Comparison of ENCODE assay signal across 1 cellular context in genomic region chr16:3457434-3458252, GRCh38.
TF ChIP-seq lines count a peak whose summit lies in the region.

No MANE protein-coding gene starts in this region.

TF ChIP-seq in HepG2, 621 proteins besides CTCF, POLR2A, EP300 and RAD21 (continued from another document and continues in another):
- TF ChIP-seq ARNT (IDR thresholded peaks at IDR 0.05), result no peak
- peak; percentile 66; the same call in 1 of the 2 replicates for TF ChIP-seq ZC3H13 (CRISPR knock-in tag; IDR thresholded peaks at IDR 0.05)
- TF ChIP-seq HOXD1 (CRISPR knock-in tag; IDR thresholded peaks at IDR 0.05), result peak; percentile 83; the same call in 1 of the 2 replicates
- 0 out of 2 replicates have a peak, but pooled peaks have one; percentile 41 for TF ChIP-seq ZNF30 (CRISPR knock-in tag; IDR thresholded peaks at IDR 0.05)
- no peak for TF ChIP-seq ZNF569 (CRISPR knock-in tag; IDR thresholded peaks at IDR 0.05; ENCODE audit: borderline replicate concordance)
- 0 out of 2 replicates have a peak, but pooled peaks have one; percentile 35 for TF ChIP-seq SNAPC5 (CRISPR knock-in tag; IDR thresholded peaks at IDR 0.05; ENCODE audit: borderline replicate concordance)
- no peak for TF ChIP-seq CENPX (CRISPR knock-in tag; IDR thresholded peaks at IDR 0.05)
- TF ChIP-seq GATAD1 (CRISPR knock-in tag; IDR thresholded peaks at IDR 0.05), result peak; percentile 80
- TF ChIP-seq ZNF674 (CRISPR knock-in tag; IDR thresholded peaks at IDR 0.05; ENCODE audit: low read depth), result no peak
- TF ChIP-seq ZNF549 (CRISPR knock-in tag; IDR thresholded peaks at IDR 0.05), result peak; percentile 58; the same call in 1 of the 2 replicates
- no peak for TF ChIP-seq SRSF4 (IDR thresholded peaks at IDR 0.05; ENCODE audit: low read depth, low read length, poor library complexity, severe bottlenecking)
- TF ChIP-seq CENPT (CRISPR knock-in tag; IDR thresholded peaks at IDR 0.05; ENCODE audit: low read depth), result no peak
- peak; percentile 63 for TF ChIP-seq HDAC2 (CRISPR knock-in tag; IDR thresholded peaks at IDR 0.05)
- TF ChIP-seq ZFYVE20 (CRISPR knock-in tag; IDR thresholded peaks at IDR 0.05; ENCODE audit: borderline replicate concordance, low read depth), result no peak; the same call in 1 of the 2 replicates
- TF ChIP-seq SP2 (CRISPR knock-in tag; IDR thresholded peaks at IDR 0.05), result peak; percentile 83
- no peak for TF ChIP-seq NFATC3 (CRISPR knock-in tag; IDR thresholded peaks at IDR 0.05)
- TF ChIP-seq KLF9 (CRISPR knock-in tag; IDR thresholded peaks at IDR 0.05; ENCODE audit: low read depth), result no peak
- TF ChIP-seq ZFAT (CRISPR knock-in tag; conservative IDR thresholded peaks at IDR 0.05), result 0 out of 2 replicates have a peak, but pooled peaks have one; percentile 29
- peak; percentile 55; the same call in 1 of the 2 replicates for TF ChIP-seq XBP1 (CRISPR knock-in tag; IDR thresholded peaks at IDR 0.05)
- TF ChIP-seq ZNF598 (CRISPR knock-in tag; IDR thresholded peaks at IDR 0.05; ENCODE audit: borderline replicate concordance), result no peak
- TF ChIP-seq ZNF281 (CRISPR knock-in tag; IDR thresholded peaks at IDR 0.05; ENCODE audit: borderline replicate concordance), result no peak
- no peak for TF ChIP-seq NFE2 (CRISPR knock-in tag; IDR thresholded peaks at IDR 0.05)
- TF ChIP-seq ZMAT5 (CRISPR knock-in tag; IDR thresholded peaks at IDR 0.05; ENCODE audit: borderline replicate concordance, low read depth), result no peak
- no peak for TF ChIP-seq ZNF572 (CRISPR knock-in tag; IDR thresholded peaks at IDR 0.05)
- peak; percentile 80; the same call in 1 of the 2 replicates for TF ChIP-seq ZNF547 (CRISPR knock-in tag; IDR thresholded peaks at IDR 0.05)
- TF ChIP-seq ZNF224 (CRISPR knock-in tag; IDR thresholded peaks at IDR 0.05), result no peak
- TF ChIP-seq U2AF2 (IDR thresholded peaks at IDR 0.05; ENCODE audit: low read depth, low read length), result no peak
- TF ChIP-seq RELA (CRISPR knock-in tag; IDR thresholded peaks at IDR 0.05), result peak; percentile 45; the same call in 1 of the 2 replicates
- TF ChIP-seq, protein P1, sequence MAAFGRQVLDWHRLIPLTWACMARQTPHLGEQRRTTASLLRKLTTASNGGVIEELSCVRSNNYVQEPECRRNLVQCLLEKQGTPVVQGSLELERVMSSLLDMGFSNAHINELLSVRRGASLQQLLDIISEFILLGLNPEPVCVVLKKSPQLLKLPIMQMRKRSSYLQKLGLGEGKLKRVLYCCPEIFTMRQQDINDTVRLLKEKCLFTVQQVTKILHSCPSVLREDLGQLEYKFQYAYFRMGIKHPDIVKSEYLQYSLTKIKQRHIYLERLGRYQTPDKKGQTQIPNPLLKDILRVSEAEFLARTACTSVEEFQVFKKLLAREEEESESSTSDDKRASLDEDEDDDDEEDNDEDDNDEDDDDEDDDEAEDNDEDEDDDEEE (CRISPR knock-in tag; IDR thresholded peaks at IDR 0.05), result peak; percentile 83; the same call in 1 of the 2 replicates
- TF ChIP-seq, protein P2, sequence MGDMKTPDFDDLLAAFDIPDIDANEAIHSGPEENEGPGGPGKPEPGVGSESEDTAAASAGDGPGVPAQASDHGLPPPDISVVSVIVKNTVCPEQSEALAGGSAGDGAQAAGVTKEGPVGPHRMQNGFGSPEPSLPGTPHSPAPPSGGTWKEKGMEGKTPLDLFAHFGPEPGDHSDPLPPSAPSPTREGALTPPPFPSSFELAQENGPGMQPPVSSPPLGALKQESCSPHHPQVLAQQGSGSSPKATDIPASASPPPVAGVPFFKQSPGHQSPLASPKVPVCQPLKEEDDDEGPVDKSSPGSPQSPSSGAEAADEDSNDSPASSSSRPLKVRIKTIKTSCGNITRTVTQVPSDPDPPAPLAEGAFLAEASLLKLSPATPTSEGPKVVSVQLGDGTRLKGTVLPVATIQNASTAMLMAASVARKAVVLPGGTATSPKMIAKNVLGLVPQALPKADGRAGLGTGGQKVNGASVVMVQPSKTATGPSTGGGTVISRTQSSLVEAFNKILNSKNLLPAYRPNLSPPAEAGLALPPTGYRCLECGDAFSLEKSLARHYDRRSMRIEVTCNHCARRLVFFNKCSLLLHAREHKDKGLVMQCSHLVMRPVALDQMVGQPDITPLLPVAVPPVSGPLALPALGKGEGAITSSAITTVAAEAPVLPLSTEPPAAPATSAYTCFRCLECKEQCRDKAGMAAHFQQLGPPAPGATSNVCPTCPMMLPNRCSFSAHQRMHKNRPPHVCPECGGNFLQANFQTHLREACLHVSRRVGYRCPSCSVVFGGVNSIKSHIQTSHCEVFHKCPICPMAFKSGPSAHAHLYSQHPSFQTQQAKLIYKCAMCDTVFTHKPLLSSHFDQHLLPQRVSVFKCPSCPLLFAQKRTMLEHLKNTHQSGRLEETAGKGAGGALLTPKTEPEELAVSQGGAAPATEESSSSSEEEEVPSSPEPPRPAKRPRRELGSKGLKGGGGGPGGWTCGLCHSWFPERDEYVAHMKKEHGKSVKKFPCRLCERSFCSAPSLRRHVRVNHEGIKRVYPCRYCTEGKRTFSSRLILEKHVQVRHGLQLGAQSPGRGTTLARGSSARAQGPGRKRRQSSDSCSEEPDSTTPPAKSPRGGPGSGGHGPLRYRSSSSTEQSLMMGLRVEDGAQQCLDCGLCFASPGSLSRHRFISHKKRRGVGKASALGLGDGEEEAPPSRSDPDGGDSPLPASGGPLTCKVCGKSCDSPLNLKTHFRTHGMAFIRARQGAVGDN (CRISPR knock-in tag; IDR thresholded peaks at IDR 0.05), result peak; percentile 97
- TF ChIP-seq ETS1 (CRISPR knock-in tag; IDR thresholded peaks at IDR 0.05), result peak; percentile 61; the same call in 1 of the 2 replicates
- no peak for TF ChIP-seq NR2F6 (IDR thresholded peaks at IDR 0.05)
- no peak; the same call in 1 of the 2 replicates for TF ChIP-seq NR2F6 (CRISPR knock-in tag; IDR thresholded peaks at IDR 0.05)
- TF ChIP-seq MAF1 (CRISPR knock-in tag; IDR thresholded peaks at IDR 0.05; ENCODE audit: borderline replicate concordance), result no peak
- no peak for TF ChIP-seq NONO (IDR thresholded peaks at IDR 0.05)
- TF ChIP-seq NONO (CRISPR knock-in tag; conservative IDR thresholded peaks at IDR 0.05), result peak; percentile 75; the same call in 1 of the 2 replicates
- TF ChIP-seq, protein P3, sequence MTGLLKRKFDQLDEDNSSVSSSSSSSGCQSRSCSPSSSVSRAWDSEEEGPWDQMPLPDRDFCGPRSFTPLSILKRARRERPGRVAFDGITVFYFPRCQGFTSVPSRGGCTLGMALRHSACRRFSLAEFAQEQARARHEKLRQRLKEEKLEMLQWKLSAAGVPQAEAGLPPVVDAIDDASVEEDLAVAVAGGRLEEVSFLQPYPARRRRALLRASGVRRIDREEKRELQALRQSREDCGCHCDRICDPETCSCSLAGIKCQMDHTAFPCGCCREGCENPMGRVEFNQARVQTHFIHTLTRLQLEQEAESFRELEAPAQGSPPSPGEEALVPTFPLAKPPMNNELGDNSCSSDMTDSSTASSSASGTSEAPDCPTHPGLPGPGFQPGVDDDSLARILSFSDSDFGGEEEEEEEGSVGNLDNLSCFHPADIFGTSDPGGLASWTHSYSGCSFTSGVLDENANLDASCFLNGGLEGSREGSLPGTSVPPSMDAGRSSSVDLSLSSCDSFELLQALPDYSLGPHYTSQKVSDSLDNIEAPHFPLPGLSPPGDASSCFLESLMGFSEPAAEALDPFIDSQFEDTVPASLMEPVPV (CRISPR knock-in tag; IDR thresholded peaks at IDR 0.05), result peak; percentile 79
- TF ChIP-seq HHEX (CRISPR knock-in tag; IDR thresholded peaks at IDR 0.05), result no peak
- peak; percentile 97 for TF ChIP-seq CREB3 (CRISPR knock-in tag; IDR thresholded peaks at IDR 0.05)
- peak; percentile 94 for TF ChIP-seq ARID4A (CRISPR knock-in tag; IDR thresholded peaks at IDR 0.05; ENCODE audit: borderline replicate concordance)
- TF ChIP-seq FOSL1 (CRISPR knock-in tag; IDR thresholded peaks at IDR 0.05; ENCODE audit: borderline replicate concordance), result peak; percentile 18; the same call in 1 of the 2 replicates
- TF ChIP-seq MAFG (CRISPR knock-in tag; IDR thresholded peaks at IDR 0.05), result no peak
- no peak for TF ChIP-seq REL (CRISPR knock-in tag; conservative IDR thresholded peaks at IDR 0.05)
- no peak for TF ChIP-seq RFX1 (IDR thresholded peaks at IDR 0.05)
